ENCODE assay signal across 9 cellular contexts in genomic region chr14:106372870-106373657, GRCh38.
A peak's percentile ranks its signal among the peaks of the same experiment; 100 is the strongest.
DNase-seq lines count a peak whose midpoint lies in the region; ATAC-seq and TF ChIP-seq lines count a peak whose summit lies in the region.
"Had no signal": no experiment of that assay in that cellular context is flagged by ENCODE, and none has a peak within 500 bp of the region (broad histone marks: within the 10 kb centered on the region; RNA-seq: fewer than 3 reads in every experiment).

No MANE protein-coding gene starts in this region.

- no peaks in the 10 kb centered on the region for H3K36me3 Mint-ChIP-seq in immature natural killer cell

- peak overlapping the region in 4 of 5 donors; percentile 38 to 69 (median 62) for H3K4me3 Mint-ChIP-seq in immature natural killer cell

- H4K20me1 ChIP-seq in OCI-LY7 (ENCODE audit: insufficient read depth, low read length) = no peaks in the 10 kb centered on the region

- no peaks in the 10 kb centered on the region for H3K9me2 ChIP-seq in OCI-LY7 (ENCODE audit: insufficient read depth, low read length)

- H3K4me1 Mint-ChIP-seq in immature natural killer cell = peaks cover 9 to 12% of the 10 kb centered on the region in 2 donors

- H3K9me3 Mint-ChIP-seq in immature natural killer cell = no peaks in the 10 kb centered on the region

- TF ChIP-seq CTCF in GM12875 (IDR thresholded peaks at IDR 0.05; ENCODE audit: borderline replicate concordance, insufficient read depth, low read depth, low read length) (peak; percentile 86), OCI-LY7 (conservative IDR thresholded peaks at IDR 0.05; ENCODE audit: low read length) (peak; percentile 77)

- BruUV-seq in OCI-LY7 (replicated peaks; lab: Mats Ljungman, UMichigan) = no TSS peak

- H3K4me3 ChIP-seq in GM12875 (ENCODE audit: low read depth, low read length) = peak overlapping the region; percentile 46
- peak overlapping the region; percentile 60 for H3K4me3 ChIP-seq in OCI-LY7 (ENCODE audit: low read depth, low read length, poor library complexity, severe bottlenecking)
- H3K4me3 ChIP-seq: tibial nerve had no signal

- CTCF ChIA-PET in OCI-LY7 (lab: Charles Lee; ENCODE audit: unreplicated experiment) = no interaction called here

- H3K4me2 ChIP-seq in OCI-LY7 (ENCODE audit: low read length) = peak overlapping the region; percentile 80

- H3K27me3 Mint-ChIP-seq in immature natural killer cell (ENCODE audit: low read depth in 3 of 3) = peaks cover 0 to 6% (median 2%) of the 10 kb centered on the region in 3 donors

- intact Hi-C loops in OCI-LY7 (cut with micrococcal nuclease; ENCODE audit: unreplicated experiment) = loop anchor here (5.0 kb wide), 1 partner anchor 41 kb away; no protein-coding TSS in a partner anchor

- H3K27ac ChIP-seq in OCI-LY7 (ENCODE audit: low read depth, low read length, poor library complexity, severe bottlenecking) = peak overlapping the region; percentile 35
- H3K27ac ChIP-seq: tibial nerve had no signal

- POLR2A ChIA-PET in OCI-LY7 (lab: Charles Lee) = no interaction called here

- ATAC-seq in HG03460 (IDR thresholded peaks at IDR 0.05; ENCODE audit: unreplicated experiment) = peak; percentile 52
- no peak for ATAC-seq in HG02885 (IDR thresholded peaks at IDR 0.05; ENCODE audit: poor library complexity, unreplicated experiment)

- H3K36me3 ChIP-seq in OCI-LY7 (ENCODE audit: insufficient read depth, low read length) = no peaks in the 10 kb centered on the region
- H3K36me3 ChIP-seq: tibial nerve had no signal

- H2AFZ ChIP-seq in OCI-LY7 (ENCODE audit: low read length) = peak overlapping the region; percentile 54; the same call in 1 of the 2 replicates

- DNase-seq in OCI-LY7 (ENCODE audit: low spot score) = peak; percentile 86
- DNase-seq in activated T-cell treated with anti-CD3 and anti-CD28 coated beads, Interleukin-2, amount 50 U/mL, for 48 hours = peak; percentile 87 to 91
- peak; percentile 47 to 70 (median 61) for DNase-seq in immature natural killer cell
- peak; percentile 65 to 69 for DNase-seq in stimulated activated CD8-positive, alpha-beta memory T cell treated with anti-CD3 and anti-CD28 coated beads, Interleukin-15, amount 100 ng/mL, for 48 hours (ENCODE audit: low read depth in 2 of 2)
- no peak for DNase-seq in inferior parietal cortex (ENCODE audit: extremely low spot score)

- H3K79me2 ChIP-seq in OCI-LY7 (ENCODE audit: insufficient read depth, low read depth, low read length) = no peaks in the 10 kb centered on the region

- H3K4me1 ChIP-seq in OCI-LY7 (ENCODE audit: insufficient read depth, low read length, poor library complexity, severe bottlenecking) = peaks cover 24% of the 10 kb centered on the region
- H3K4me1 ChIP-seq: tibial nerve had no signal

- H3K9me3 ChIP-seq in OCI-LY7 (ENCODE audit: low read length) = no peaks in the 10 kb centered on the region
- H3K9me3 ChIP-seq: tibial nerve had no signal

- H3K27ac Mint-ChIP-seq in immature natural killer cell = peak overlapping the region in 1 of 6 donors; percentile 12
